In genomic region chr1:87794788-87795614, GRCh38 we compare ENCODE assay signal across 12 cellular contexts.
DNase-seq lines count a peak whose midpoint lies in the region; ATAC-seq and TF ChIP-seq lines count a peak whose summit lies in the region.
"Had no signal": no experiment of that assay in that cellular context is flagged by ENCODE, and none has a peak within 500 bp of the region (broad histone marks: within the 10 kb centered on the region; RNA-seq: fewer than 3 reads in every experiment).

No MANE protein-coding gene starts in this region.

- H3K4me1 ChIP-seq in SK-N-SH (ENCODE audit: control insufficient read depth in 1 of 2, insufficient read depth in 2 of 2, low read depth in 1 of 2, low read length in 1 of 2) (peaks cover 2 to 10% of the 10 kb centered on the region in 2 experiments; a peak in 3 of 4 replicates), heart right ventricle (no peaks in the 10 kb centered on the region), prostate gland (replicated peaks) (no peaks in the 10 kb centered on the region)

- H3K4me3 ChIP-seq in SK-N-SH (ENCODE audit: low read depth in 2 of 2, low read length in 1 of 2) (0 out of 4 replicates have a peak overlapping the region, but pooled peaks of 1 of the 2 experiments have one; percentile 3), fibroblast of villous mesenchyme (ENCODE audit: low read depth, low read length) (no peak overlapping the region), heart right ventricle (no peak overlapping the region), prostate gland (no peak overlapping the region)
- H3K4me3 ChIP-seq: thoracic aorta had no signal

- ATAC-seq in GM21825 (IDR thresholded peaks at IDR 0.05; ENCODE audit: unreplicated experiment) (no peak), heart right ventricle (no peak), HG03097 (IDR thresholded peaks at IDR 0.05; ENCODE audit: low FRiP score, unreplicated experiment) (no peak)

- H4K20me1 ChIP-seq in SK-N-SH (ENCODE audit: insufficient read depth): no peaks in the 10 kb centered on the region

- H3K79me2 ChIP-seq in SK-N-SH (ENCODE audit: insufficient read depth): no peaks in the 10 kb centered on the region

- CTCF ChIA-PET in SK-N-SH (lab: Yijun Ruan, JAX): no interaction called here

- peaks cover 10% of the 10 kb centered on the region for H3F3A ChIP-seq in SK-N-SH (replicated peaks; ENCODE audit: insufficient read depth)

- peak overlapping the region; percentile 9; the same call in 1 of the 2 replicates for H3K9ac ChIP-seq in SK-N-SH

- H3K9me2 ChIP-seq in SK-N-SH: no peaks in the 10 kb centered on the region

- DNase-seq in GM03348 (ENCODE audit: low spot score): peak; percentile 27
- DNase-seq in SK-N-SH: no peak
- peak; percentile 69 for DNase-seq in fibroblast of villous mesenchyme (ENCODE audit: low read depth)
- peak; percentile 29 for DNase-seq in pulmonary artery endothelial cell (ENCODE audit: low read depth, low spot score)
- no peak for DNase-seq in heart right ventricle
- DNase-seq in prostate gland (ENCODE audit: low spot score): no peak
- DNase-seq: NCI-H774, nephron progenitor cell, T1000 had no signal

- 52% methylated on average over 8 of the region's 8 CpGs for WGBS in SK-N-SH (ENCODE audit: low lambda C conversion rate)
- 77 to 80% methylated on average over 8 of the region's 8 CpGs for WGBS in heart right ventricle, 2 donors
- 72% methylated on average over 8 of the region's 8 CpGs for WGBS in prostate gland

- H3K27ac ChIP-seq in SK-N-SH (ENCODE audit: low read depth in 2 of 2, low read length in 1 of 2): peak overlapping the region; percentile 60 to 64; a peak in 3 of 4 replicates
- no peak overlapping the region for H3K27ac ChIP-seq in heart right ventricle
- H3K27ac ChIP-seq in prostate gland: no peak overlapping the region
- H3K27ac ChIP-seq: thoracic aorta had no signal

- POLR2A ChIA-PET in SK-N-SH (lab: Yijun Ruan, JAX): no interaction called here

- H3K27me3 ChIP-seq in SK-N-SH (ENCODE audit: insufficient read depth) (no peaks in the 10 kb centered on the region), heart right ventricle (no peaks in the 10 kb centered on the region), prostate gland (replicated peaks; ENCODE audit: insufficient read depth) (no peaks in the 10 kb centered on the region)

- peak overlapping the region; percentile 18 for H3K4me2 ChIP-seq in SK-N-SH

- H3K36me3 ChIP-seq in SK-N-SH (replicated peaks in 1 of 2; ENCODE audit: control insufficient read depth in 1 of 2, insufficient read depth in 2 of 2, low read length in 1 of 2) (no peaks in the 10 kb centered on the region), heart right ventricle (no peaks in the 10 kb centered on the region), prostate gland (no peaks in the 10 kb centered on the region)
- H3K36me3 ChIP-seq: thoracic aorta had no signal

- peak overlapping the region; percentile 76; the same call in 1 of the 2 replicates for H2AFZ ChIP-seq in SK-N-SH (ENCODE audit: low read depth)

- H3K9me3 ChIP-seq in SK-N-SH (no peaks in the 10 kb centered on the region), heart right ventricle (no peaks in the 10 kb centered on the region), prostate gland (no peaks in the 10 kb centered on the region)
- H3K9me3 ChIP-seq: thoracic aorta had no signal

- intact Hi-C loops in heart right ventricle (cut with DNase I): no loop called here
- intact Hi-C loops in prostate gland (cut with DNase I): no loop called here

- no peak for TF ChIP-seq CTCF in SK-N-SH (IDR thresholded peaks at IDR 0.05)
- no peak for TF ChIP-seq CTCF in fibroblast of villous mesenchyme (IDR thresholded peaks at IDR 0.05; ENCODE audit: insufficient read depth, low read depth, low read length)
- no peak for TF ChIP-seq CTCF in heart right ventricle (IDR thresholded peaks at IDR 0.05)
- no peak for TF ChIP-seq CTCF in prostate gland (IDR thresholded peaks at IDR 0.05)

- no peak for TF ChIP-seq RAD21 in SK-N-SH (IDR thresholded peaks at IDR 0.05; ENCODE audit: low read length)

- TF ChIP-seq POLR2A in prostate gland (IDR thresholded peaks at IDR 0.05): no peak

- TF ChIP-seq EP300 in SK-N-SH (IDR thresholded peaks at IDR 0.05; ENCODE audit: borderline replicate concordance in 1 of 2, low read depth in 1 of 2, low read length in 1 of 2): peak in 1 of 2 experiments; percentile 71; a peak in 2 of 4 replicates

TF ChIP-seq in SK-N-SH, 30 proteins besides CTCF, POLR2A, EP300 and RAD21:
- TF ChIP-seq JUND (IDR thresholded peaks at IDR 0.05) (peak; percentile 97), FOXM1 (IDR thresholded peaks at IDR 0.05; ENCODE audit: low read depth) (no peak), EZH2phosphoT487 (IDR thresholded peaks at IDR 0.05; ENCODE audit: borderline replicate concordance, low read depth) (no peak), SMC3 (IDR thresholded peaks at IDR 0.05; ENCODE audit: low read depth, low read length) (no peak), NFIC (IDR thresholded peaks at IDR 0.05; ENCODE audit: borderline replicate concordance) (peak; percentile 88), SIN3A (IDR thresholded peaks at IDR 0.05; ENCODE audit: borderline replicate concordance, low read depth, low read length) (no peak), TCF12 (IDR thresholded peaks at IDR 0.05) (peak; percentile 77), USF1 (IDR thresholded peaks at IDR 0.05; ENCODE audit: borderline replicate concordance, low read depth) (no peak), MXI1 (IDR thresholded peaks at IDR 0.05; ENCODE audit: low read depth, low read length) (no peak), TEAD4 (IDR thresholded peaks at IDR 0.05; ENCODE audit: borderline replicate concordance, insufficient read depth) (peak; percentile 78; the same call in 1 of the 2 replicates), GATA2 (CRISPR knock-in tag; IDR thresholded peaks at IDR 0.05) (no peak), POLR2AphosphoS5 (IDR thresholded peaks at IDR 0.05; ENCODE audit: low read depth, low read length) (peak; percentile 25; the same call in 1 of the 2 replicates), RXRA (IDR thresholded peaks at IDR 0.05; ENCODE audit: borderline replicate concordance, low read depth) (peak; percentile 48; the same call in 1 of the 2 replicates), PBX3 (IDR thresholded peaks at IDR 0.05) (peak; percentile 55; the same call in 1 of the 2 replicates), USF2 (IDR thresholded peaks at IDR 0.05; ENCODE audit: borderline replicate concordance, low read depth, low read length) (no peak), CHD2 (IDR thresholded peaks at IDR 0.05; ENCODE audit: low read length, partially characterized antibody) (no peak), NRF1 (IDR thresholded peaks at IDR 0.05; ENCODE audit: low read depth, low read length) (no peak), FOSL2 (IDR thresholded peaks at IDR 0.05; ENCODE audit: borderline replicate concordance, low read depth) (peak; percentile 96), MAX (IDR thresholded peaks at IDR 0.05; ENCODE audit: low read depth) (no peak), RCOR1 (IDR thresholded peaks at IDR 0.05; ENCODE audit: low read length) (no peak)

Comparison
In these comparisons a context has a peak if more than half of its experiments do, and no peak if none do; other contexts are left out.
1. DNase-seq: peak in GM03348 (single experiment), fibroblast of villous mesenchyme (single experiment) and pulmonary artery endothelial cell (single experiment); none in SK-N-SH (single experiment), heart right ventricle (0 of 2) and prostate gland (single experiment).
2. H3K27ac ChIP-seq: peak in SK-N-SH (2 of 2); none in heart right ventricle (0 of 10) and prostate gland (0 of 2).